Comparison of ENCODE assay signal across 8 cellular contexts in genomic region chr4:2261853-2262144, GRCh38. TPM values are rescaled to one million over a fixed set of nuclear protein-coding genes. Genes with fewer than 3 reads are reported as not detected.
DNase-seq lines count a peak whose midpoint lies in the region; FAIRE-seq and TF ChIP-seq lines count a peak whose summit lies in the region.

A gene with protein sequence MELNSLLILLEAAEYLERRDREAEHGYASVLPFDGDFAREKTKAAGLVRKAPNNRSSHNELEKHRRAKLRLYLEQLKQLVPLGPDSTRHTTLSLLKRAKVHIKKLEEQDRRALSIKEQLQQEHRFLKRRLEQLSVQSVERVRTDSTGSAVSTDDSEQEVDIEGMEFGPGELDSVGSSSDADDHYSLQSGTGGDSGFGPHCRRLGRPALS (minus strand): TSS chr4:2262109. CDS start chr4:2261980, 129 bp downstream.

- H3K27ac Mint-ChIP-seq in activated T-cell treated with anti-CD3 and anti-CD28 coated beads, Interleukin-2, amount 50 U/mL, for 24 hours = peak within 1 kb of the TSS; percentile 76

- H3K4me3 Mint-ChIP-seq in activated T-cell treated with anti-CD3 and anti-CD28 coated beads, Interleukin-2, amount 50 U/mL, for 24 hours = peak within 1 kb of the TSS; percentile 73

- no peaks in the 10 kb centered on the region for H3K9me3 ChIP-seq in SK-N-MC (ENCODE audit: low read depth, low read length)
- H3K9me3 ChIP-seq in osteoblast (ENCODE audit: low read depth, low read length) = no peaks in the 10 kb centered on the region

- no peak for DNase-seq in activated T-cell treated with anti-CD3 and anti-CD28 coated beads, Interleukin-2, amount 50 U/mL, for 24 hours
- no peak for DNase-seq in activated T-cell treated with anti-CD3 and anti-CD28 coated beads, Interleukin-2, amount 50 U/mL, for 48 hours
- DNase-seq in SK-N-MC (ENCODE audit: low read depth, low spot score) (no peak), fibroblast of the aortic adventitia (ENCODE audit: low read depth) (no peak), osteoblast (ENCODE audit: insufficient read length, low spot score, missing footprints) (no peak), inferior parietal cortex (ENCODE audit: extremely low spot score) (no peak), HTR-8/SVneo (ENCODE audit: insufficient read length, low spot score) (no peak), HuH-7 (ENCODE audit: low spot score) (no peak)

- peaks cover 44% of the 10 kb centered on the region for H3K79me2 ChIP-seq in osteoblast (ENCODE audit: insufficient read depth, low read length)

- H3K4me1 Mint-ChIP-seq in activated T-cell treated with anti-CD3 and anti-CD28 coated beads, Interleukin-2, amount 50 U/mL, for 24 hours (ENCODE audit: low read depth) = peaks cover 14% of the 10 kb centered on the region

- no peaks in the 10 kb centered on the region for H3K27me3 Mint-ChIP-seq in activated T-cell treated with anti-CD3 and anti-CD28 coated beads, Interleukin-2, amount 50 U/mL, for 24 hours

- H2AFZ ChIP-seq in osteoblast (ENCODE audit: low read length) = peak within 1 kb of the TSS; percentile 68

- no peaks in the 10 kb centered on the region for H3K36me3 Mint-ChIP-seq in activated T-cell treated with anti-CD3 and anti-CD28 coated beads, Interleukin-2, amount 50 U/mL, for 24 hours (ENCODE audit: low read depth)

- H3K27me3 ChIP-seq in osteoblast (ENCODE audit: insufficient read depth, low read length) = no peaks in the 10 kb centered on the region

- H3K4me3 ChIP-seq in SK-N-MC (peak within 1 kb of the TSS; percentile 86), fibroblast of the aortic adventitia (ENCODE audit: low read depth, low read length) (peak within 1 kb of the TSS; percentile 82), osteoblast (ENCODE audit: insufficient read depth, low read length) (peak within 1 kb of the TSS; percentile 87)

- H4K20me1 ChIP-seq in osteoblast (ENCODE audit: insufficient read depth, low read length) = peaks cover 38% of the 10 kb centered on the region

- peak within 1 kb of the TSS; percentile 73 for H3K9ac ChIP-seq in SK-N-MC (ENCODE audit: insufficient read length)

- TF ChIP-seq CTCF in fibroblast of the aortic adventitia (IDR thresholded peaks at IDR 0.05; ENCODE audit: insufficient read depth, low read length) = no peak
- TF ChIP-seq CTCF in osteoblast (IDR thresholded peaks at IDR 0.05; ENCODE audit: extremely low read depth, low read depth, low read length) = no peak

- peaks cover 30% of the 10 kb centered on the region for H3K4me1 ChIP-seq in osteoblast (ENCODE audit: insufficient read depth, low read length)

- H3K36me3 ChIP-seq in SK-N-MC (ENCODE audit: insufficient read depth, low read length) (no peaks in the 10 kb centered on the region), osteoblast (ENCODE audit: insufficient read depth, low read length) (peaks cover 3% of the 10 kb centered on the region)

- no peaks in the 10 kb centered on the region for H3K9me3 Mint-ChIP-seq in activated T-cell treated with anti-CD3 and anti-CD28 coated beads, Interleukin-2, amount 50 U/mL, for 24 hours

- no peak for FAIRE-seq in HTR-8/SVneo (lab: Jason Lieb, UNC)

- 0 out of 2 replicates have a peak within 1 kb of the TSS, but pooled peaks have one; percentile 50 for H3K27ac ChIP-seq in SK-N-MC
- H3K27ac ChIP-seq in osteoblast (ENCODE audit: low read depth, low read length) = peak within 1 kb of the TSS; percentile 75

- peak within 1 kb of the TSS; percentile 93 for H3K4me2 ChIP-seq in osteoblast (ENCODE audit: insufficient read depth, low read length)

RNA-seq across cellular contexts. Expression of the gene that starts here (rescaled TPM):
- total RNA-seq in fibroblast of the aortic adventitia (ENCODE audit: low replicate concordance) (43.5 and 73.5 TPM in 2 replicates), osteoblast (53.3 and 56.8 TPM in 2 replicates)
